In the genomic region with DNA sequence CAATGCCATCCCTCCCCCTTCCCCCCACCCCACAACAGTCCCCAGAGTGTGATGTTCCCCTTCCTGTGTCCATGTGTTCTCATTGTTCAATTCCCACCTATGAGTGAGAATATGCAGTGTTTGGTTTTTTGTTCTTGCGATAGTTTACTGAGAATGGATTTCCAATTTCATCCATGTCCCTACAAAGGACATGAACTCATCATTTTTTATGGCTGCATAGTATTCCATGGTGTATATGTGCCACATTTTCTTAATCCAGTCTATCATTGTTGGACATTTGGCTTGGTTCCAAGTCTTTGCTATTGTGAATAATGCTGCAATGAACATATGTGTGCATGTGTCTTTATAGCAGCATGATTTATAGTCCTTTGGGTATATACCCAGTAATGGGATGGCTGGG, we compare ENCODE assay signal across 3 cellular contexts. TPM values are rescaled to one million over a fixed set of nuclear protein-coding genes. Genes with fewer than 3 reads are reported as not detected.
"Had no signal": no experiment of that assay in that cellular context is flagged by ENCODE, and none has a peak within 500 bp of the region (broad histone marks: within the 10 kb centered on the region; RNA-seq: fewer than 3 reads in every experiment).

No MANE protein-coding gene starts in this region.

RNA-seq across cellular contexts. Expression of gene ENPP5, which starts 39.5 kb away (rescaled TPM):
- total RNA-seq: lung microvascular endothelial cell, osteocyte, pulmonary artery endothelial cell had no signal
